Comparison of ENCODE assay signal across 9 cellular contexts in genomic region chr7:55254242-55254595, GRCh38.
DNase-seq lines count a peak whose midpoint lies in the region; ATAC-seq, FAIRE-seq and TF ChIP-seq lines count a peak whose summit lies in the region.
"Had no signal": no experiment of that assay in that cellular context is flagged by ENCODE, and none has a peak within 500 bp of the region (broad histone marks: within the 10 kb centered on the region; RNA-seq: fewer than 3 reads in every experiment).

No MANE protein-coding gene starts in this region.

- peaks cover 3 to 6% of the 10 kb centered on the region in 2 donors for H3K27me3 ChIP-seq in stomach smooth muscle (ENCODE audit: control insufficient read depth in 1 of 2, insufficient read depth in 2 of 2, low read length in 2 of 2)

- peak overlapping the region; percentile 75 to 81 for H3K4me3 ChIP-seq in stomach smooth muscle (ENCODE audit: low read length in 2 of 2)

- no peak for FAIRE-seq in frontal cortex (lab: Jason Lieb, UNC)

- H3K4me1 Mint-ChIP-seq in T-helper 2 cell treated with Interferon-gamma antibody and Interleukin-4, amounts not matched to agents 5 μg/mL and 100 μg/mL, for 36 hours (ENCODE audit: low read depth), result peaks cover 2% of the 10 kb centered on the region
- peaks cover 12% of the 10 kb centered on the region for H3K4me1 Mint-ChIP-seq in activated CD8-positive, alpha-beta T cell treated with anti-CD3 and anti-CD28 coated beads, Interleukin-2, amount 10 ng/mL, durations not matched to agents 7 days and 5 days (ENCODE audit: low read depth)

- H3K4me1 ChIP-seq in stomach smooth muscle (ENCODE audit: control insufficient read depth, insufficient read depth, low read length), result peaks cover 10% of the 10 kb centered on the region

- H3K9me3 Mint-ChIP-seq in T-helper 2 cell treated with Interferon-gamma antibody and Interleukin-4, amounts not matched to agents 5 μg/mL and 100 μg/mL, for 36 hours, result no peaks in the 10 kb centered on the region
- no peaks in the 10 kb centered on the region for H3K9me3 Mint-ChIP-seq in activated CD8-positive, alpha-beta T cell treated with anti-CD3 and anti-CD28 coated beads, Interleukin-2, amount 10 ng/mL, durations not matched to agents 7 days and 5 days (ENCODE audit: insufficient read depth)
- H3K9me3 Mint-ChIP-seq: stimulated activated naive CD8-positive, alpha-beta T cell treated with anti-CD3 and anti-CD28 coated beads, Interleukin-15, Interleukin-2, amounts not matched to agents 100 ng/mL and 50 ng/mL, for 24 hours had no signal

- H3K27ac ChIP-seq in stomach smooth muscle (ENCODE audit: low read length), result no peak overlapping the region

- peak overlapping the region in 1 of 2 donors; percentile 28 for H3K9ac ChIP-seq in stomach smooth muscle (ENCODE audit: low read length in 2 of 2)

- H3K4me3 Mint-ChIP-seq in T-helper 2 cell treated with Interferon-gamma antibody and Interleukin-4, amounts not matched to agents 5 μg/mL and 100 μg/mL, for 36 hours, result peak overlapping the region; percentile 36
- H3K4me3 Mint-ChIP-seq in activated CD8-positive, alpha-beta T cell treated with anti-CD3 and anti-CD28 coated beads, Interleukin-2, amount 10 ng/mL, durations not matched to agents 7 days and 5 days, result peak overlapping the region; percentile 18

- no peaks in the 10 kb centered on the region for H3K9me3 ChIP-seq in stomach smooth muscle (ENCODE audit: control insufficient read depth in 2 of 2, low read length in 2 of 2)

- DNase-seq in T-helper 2 cell treated with Interferon-gamma antibody and Interleukin-4, amounts not matched to agents 5 μg/mL and 100 μg/mL, for 36 hours (ENCODE audit: low spot score), result no peak
- no peak for DNase-seq in T-helper 2 cell
- DNase-seq in activated CD8-positive, alpha-beta T cell treated with anti-CD3 and anti-CD28 coated beads, Interleukin-2, amount 10 ng/mL, durations not matched to agents 7 days and 5 days, result no peak
- peak; percentile 38 for DNase-seq in iPS-NIHi7 (ENCODE audit: extremely low spot score)
- no peak for DNase-seq in frontal cortex (ENCODE audit: low spot score in 2 of 2)
- no peak for DNase-seq in NCI-H1092 (lab: John Stamatoyannopoulos, UW)
- DNase-seq in erythroblast (lab: John Stamatoyannopoulos, UW), result no peak

- H3K27ac Mint-ChIP-seq in T-helper 2 cell treated with Interferon-gamma antibody and Interleukin-4, amounts not matched to agents 5 μg/mL and 100 μg/mL, for 36 hours, result no peak overlapping the region
- H3K27ac Mint-ChIP-seq in activated CD8-positive, alpha-beta T cell treated with anti-CD3 and anti-CD28 coated beads, Interleukin-2, amount 10 ng/mL, durations not matched to agents 7 days and 5 days, result no peak overlapping the region
- H3K27ac Mint-ChIP-seq: stimulated activated naive CD8-positive, alpha-beta T cell treated with anti-CD3 and anti-CD28 coated beads, Interleukin-15, Interleukin-2, amounts not matched to agents 100 ng/mL and 50 ng/mL, for 24 hours had no signal

- H3K27me3 Mint-ChIP-seq in T-helper 2 cell treated with Interferon-gamma antibody and Interleukin-4, amounts not matched to agents 5 μg/mL and 100 μg/mL, for 36 hours (ENCODE audit: low read depth), result peaks cover 40% of the 10 kb centered on the region
- H3K27me3 Mint-ChIP-seq in activated CD8-positive, alpha-beta T cell treated with anti-CD3 and anti-CD28 coated beads, Interleukin-2, amount 10 ng/mL, durations not matched to agents 7 days and 5 days (ENCODE audit: low read depth), result peaks cover 43% of the 10 kb centered on the region

- H3K36me3 ChIP-seq in stomach smooth muscle (ENCODE audit: control insufficient read depth in 2 of 2, insufficient read depth in 2 of 2, low read length in 2 of 2), result no peaks in the 10 kb centered on the region

- no peak for ATAC-seq in activated CD8-positive, alpha-beta T cell treated with anti-CD3 and anti-CD28 coated beads, Interleukin-2, amount 10 ng/mL, durations not matched to agents 7 days and 5 days

- CTCF ChIA-PET in activated CD8-positive, alpha-beta T cell treated with anti-CD3 and anti-CD28 coated beads, Interleukin-2, amount 10 ng/mL, durations not matched to agents 7 days and 5 days (lab: Charles Lee), result interaction anchor here (0.9 to 5.6 kb wide), 23 partner anchors 8 to 496 kb away, joined by 3 to 60 read pairs (median 6); partner anchors contain the start of gene SEC61G

- no peaks in the 10 kb centered on the region for H3K36me3 Mint-ChIP-seq in T-helper 2 cell treated with Interferon-gamma antibody and Interleukin-4, amounts not matched to agents 5 μg/mL and 100 μg/mL, for 36 hours (ENCODE audit: low read depth)
- no peaks in the 10 kb centered on the region for H3K36me3 Mint-ChIP-seq in activated CD8-positive, alpha-beta T cell treated with anti-CD3 and anti-CD28 coated beads, Interleukin-2, amount 10 ng/mL, durations not matched to agents 7 days and 5 days (ENCODE audit: low read depth)

- POLR2A ChIA-PET in activated CD8-positive, alpha-beta T cell treated with anti-CD3 and anti-CD28 coated beads, Interleukin-2, amount 10 ng/mL, durations not matched to agents 7 days and 5 days (lab: Charles Lee), result no interaction called here

- TF ChIP-seq POLR2A in erythroblast (IDR thresholded peaks at IDR 0.05; ENCODE audit: low read length), result no peak
